Comparison of ENCODE assay signal across 8 cellular contexts in genomic region chr16:28878083-28878926, GRCh38. TPM values are rescaled to one million over a fixed set of nuclear protein-coding genes. Genes with fewer than 3 reads are reported as not detected.
DNase-seq lines count a peak whose midpoint lies in the region; ATAC-seq and TF ChIP-seq lines count a peak whose summit lies in the region.

ATP2A1 (plus strand) TSS chr16:28878488; CDS start chr16:28878672, 184 bp downstream.

- peak within 1 kb of the TSS; percentile 21 for H3K27ac ChIP-seq in AG04450 (ENCODE audit: low read depth, low read length)
- H3K27ac ChIP-seq in coronary artery = no peak within 1 kb of the TSS

- peaks cover 14 to 29% (median 25%) of the 10 kb centered on the region in 3 donors for H3K4me1 Mint-ChIP-seq in naive B cell

- CTCF ChIA-PET in AG04450 (lab: Charles Lee) = interaction anchor here (1.8 kb wide), 1 partner anchor 67 kb away, joined by 6 read pairs; no protein-coding TSS in a partner anchor

- no peak for DNase-seq in AG04450 (ENCODE audit: low read depth, low spot score)
- no peak for DNase-seq in Jurkat, Clone E6-1 (ENCODE audit: low read depth, low spot score)
- no peak for DNase-seq in coronary artery (ENCODE audit: low spot score)
- DNase-seq in naive B cell = no peak
- DNase-seq in NCI-H774 (lab: John Stamatoyannopoulos, UW) = no peak
- no peak for DNase-seq in HT-29 (ENCODE audit: low spot score)
- no peak for DNase-seq in CD1c-positive myeloid dendritic cell (ENCODE audit: extremely low spot score)
- DNase-seq in activated CD4-positive, CD25-positive, alpha-beta regulatory T cell treated with anti-CD3 and anti-CD28 coated beads, Interleukin-2, amount 50 U/mL, for 72 hours = no peak

- H3K9me3 Mint-ChIP-seq in naive B cell = no peaks in the 10 kb centered on the region

- peak within 1 kb of the TSS; percentile 75 to 94 (median 90) for H3K4me3 Mint-ChIP-seq in naive B cell

- ATAC-seq in naive B cell (ENCODE audit: low read depth in 2 of 2) = no peak

- H3K9me3 ChIP-seq in AG04450 (ENCODE audit: control insufficient read depth, insufficient read depth, low read length) = no peaks in the 10 kb centered on the region; the same call in 1 of the 2 replicates

- H3K36me3 Mint-ChIP-seq in naive B cell = no peaks in the 10 kb centered on the region

- H3K4me3 ChIP-seq in AG04450 (ENCODE audit: low read depth, low read length) (peak within 1 kb of the TSS; percentile 71), coronary artery (peak within 1 kb of the TSS; percentile 85)
- peak within 1 kb of the TSS; percentile 84 for H3K4me3 ChIP-seq in Jurkat, Clone E6-1 (ENCODE audit: low read length)

- no peaks in the 10 kb centered on the region for H3K27me3 ChIP-seq in AG04450 (ENCODE audit: control insufficient read depth, insufficient read depth, low read length)

- peaks cover 5 to 10% (median 9%) of the 10 kb centered on the region in 3 donors for H3K27me3 Mint-ChIP-seq in naive B cell

- POLR2A ChIA-PET in AG04450 (lab: Yijun Ruan, JAX) = interaction anchor here (1.2 kb wide), 1 partner anchor 15 kb away, joined by 5 read pairs; the partner anchor contains the start of gene SH2B1

- peak within 1 kb of the TSS in 3 of 6 donors; percentile 26 to 62 (median 53) for H3K27ac Mint-ChIP-seq in naive B cell

- no peak for TF ChIP-seq CTCF in AG04450 (IDR thresholded peaks at IDR 0.05; ENCODE audit: low read depth, low read length)
- TF ChIP-seq CTCF in coronary artery (IDR thresholded peaks at IDR 0.05) = no peak

RNA-seq across cellular contexts. Expression of gene ATP2A1, which starts in this region (rescaled TPM):
- 0.22 and 0.50 TPM in 2 replicates for polyA plus RNA-seq in AG04450 (2011; rRNA removed)
- 0.17 and 8.4 TPM in 2 replicates for polyA minus RNA-seq in AG04450 (2011; rRNA and poly(A)+ RNA removed)
- 5.8 TPM for polyA plus RNA-seq in Jurkat, Clone E6-1 (2012; ENCODE audit: insufficient read depth, insufficient read length)
- polyA plus RNA-seq in naive B cell (ENCODE audit: low read depth in 6 of 6) = not detected
- 0.83 and 2.6 TPM in 2 replicates for total RNA-seq in HT-29 (2014; rRNA removed; shearing (Covaris generic))
